24 cellular contexts compared by ENCODE assay signal in the genomic region with DNA sequence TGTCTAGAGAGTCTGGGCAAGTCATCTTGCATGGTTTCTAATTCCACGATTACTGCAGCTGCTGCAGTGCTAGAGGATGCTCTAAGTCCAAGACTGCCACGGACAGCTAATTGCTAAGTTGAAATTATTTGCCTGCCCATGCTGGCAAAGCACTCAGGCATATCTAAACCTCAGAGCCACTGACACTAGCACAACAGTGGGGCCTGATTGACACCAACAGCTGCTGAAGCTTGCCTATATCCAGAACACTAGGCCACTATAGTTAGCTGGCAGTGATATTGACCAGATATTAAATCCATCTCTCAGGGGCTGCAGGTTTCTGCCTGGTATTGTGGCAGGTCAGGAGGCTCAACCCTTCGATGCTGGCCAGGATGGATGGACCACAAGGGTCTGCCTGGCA.
"Had no signal": no experiment of that assay in that cellular context is flagged by ENCODE, and none has a peak within 500 bp of the region (broad histone marks: within the 10 kb centered on the region; RNA-seq: fewer than 3 reads in every experiment).

No MANE protein-coding gene starts in this region.

- H3K36me3 ChIP-seq: neutrophil, pancreas, prostate gland, right lobe of liver, sigmoid colon, stomach, thoracic aorta, thyroid gland, tibial nerve, upper lobe of left lung, vagina had no signal

- DNase-seq: naive thymus-derived CD8-positive, alpha-beta T cell; nephron progenitor cell; nucleus accumbens; pancreas; retina; right cardiac atrium; right lobe of liver; sigmoid colon; small intestine; stimulated activated CD4-positive, alpha-beta T cell treated with anti-CD3 and anti-CD28 coated beads, Interleukin-15, amount 100 ng/mL, for 24 hours; stimulated activated CD4-positive, alpha-beta T cell treated with anti-CD3 and anti-CD28 coated beads, Interleukin-2, amount 100 ng/mL, for 24 hours; stimulated activated CD4-positive, alpha-beta T cell treated with anti-CD3 and anti-CD28 coated beads, Interleukin-2, amount 100 ng/mL, for 48 hours; stimulated activated CD4-positive, alpha-beta T cell treated with anti-CD3 and anti-CD28 coated beads, Interleukin-4, amount 100 ng/mL, for 24 hours; stimulated activated naive B cell treated with anti-CD40 and anti-IgM and Interleukin-4, amounts not matched to agents 10 μg/mL and 1 μg/mL and 100 μg/mL, for 72 hours; stimulated activated naive CD4-positive, alpha-beta T cell treated with Interleukin-2 at 50 U/mL for 16 hours; stomach; thyroid gland; trophoblast cell; upper lobe of left lung had no signal

- H3K27me3 ChIP-seq: neutrophil, pancreas, right lobe of liver, sigmoid colon, stomach, thyroid gland, tibial nerve, upper lobe of left lung, vagina had no signal

- H3K9me3 ChIP-seq: neutrophil, pancreas, prostate gland, right lobe of liver, sigmoid colon, thoracic aorta, thyroid gland, upper lobe of left lung, vagina had no signal

- H3K4me1 ChIP-seq: pancreas, prostate gland, right lobe of liver, sigmoid colon, stomach, thyroid gland, tibial nerve, upper lobe of left lung, vagina had no signal

- H3K27ac ChIP-seq: neutrophil, pancreas, prostate gland, right lobe of liver, sigmoid colon, stomach, thoracic aorta, thyroid gland, tibial nerve, upper lobe of left lung, vagina had no signal

- H3K4me3 ChIP-seq: pancreas, prostate gland, right lobe of liver, sigmoid colon, stomach, thoracic aorta, thyroid gland, tibial nerve, upper lobe of left lung, vagina had no signal
